In genomic region chr1:231856426-231856825, GRCh38 we compare ENCODE assay signal across 23 cellular contexts.
"Had no signal": no experiment of that assay in that cellular context is flagged by ENCODE, and none has a peak within 500 bp of the region (broad histone marks: within the 10 kb centered on the region; RNA-seq: fewer than 3 reads in every experiment).

No MANE protein-coding gene starts in this region.

- H3K27ac ChIP-seq: colonic mucosa, heart left ventricle, neural progenitor cell, psoas muscle, right lobe of liver, suprapubic skin, thyroid gland, uterus had no signal

- H3K27me3 ChIP-seq: colonic mucosa, heart left ventricle, neural progenitor cell, right lobe of liver, suprapubic skin, thyroid gland, uterus had no signal

- H3K4me3 Mint-ChIP-seq: natural killer cell treated with Interleukin-12 subunit alpha and Interleukin-12 subunit beta and Interleukin-15 and Interleukin-18, amount 100 ng/mL, for 72 hours; neural progenitor cell; stimulated activated effector memory CD8-positive, alpha-beta T cell treated with anti-CD3 and anti-CD28 coated beads, Interleukin-12 subunit alpha, Interleukin-12 subunit beta, amount 100 ng/mL, for 72 hours; type B pancreatic cell had no signal

- H3K27me3 Mint-ChIP-seq: natural killer cell treated with Interleukin-12 subunit alpha and Interleukin-12 subunit beta and Interleukin-15 and Interleukin-18, amount 100 ng/mL, for 72 hours had no signal

- H3K4me3 ChIP-seq: colonic mucosa, heart left ventricle, lung, neural progenitor cell, psoas muscle, right lobe of liver, suprapubic skin, thyroid gland, uterus had no signal

- H3K9me3 Mint-ChIP-seq: natural killer cell treated with Interleukin-12 subunit alpha and Interleukin-12 subunit beta and Interleukin-15 and Interleukin-18, amount 100 ng/mL, for 72 hours; stimulated activated effector memory CD8-positive, alpha-beta T cell treated with anti-CD3 and anti-CD28 coated beads, Interleukin-12 subunit alpha, Interleukin-12 subunit beta, amount 100 ng/mL, for 72 hours; type B pancreatic cell had no signal

- ATAC-seq: heart left ventricle; left colon; left ventricle myocardium superior; psoas muscle; right lobe of liver; stimulated activated effector memory CD8-positive, alpha-beta T cell treated with anti-CD3 and anti-CD28 coated beads, Interleukin-12 subunit alpha, Interleukin-12 subunit beta, amount 100 ng/mL, for 72 hours; stimulated activated naive CD8-positive, alpha-beta T cell treated with anti-CD3 and anti-CD28 coated beads, Interleukin-15, Interleukin-2, amounts not matched to agents 100 U/mL and 50 U/mL, for 24 hours had no signal

- H3K36me3 ChIP-seq: colonic mucosa, heart left ventricle, neural progenitor cell, right lobe of liver, suprapubic skin, thyroid gland, uterus had no signal

- H3K4me1 ChIP-seq: colonic mucosa, neural progenitor cell, right lobe of liver, suprapubic skin, uterus had no signal

- H3K9ac ChIP-seq: neural progenitor cell had no signal

- H3K27ac Mint-ChIP-seq: natural killer cell treated with Interleukin-12 subunit alpha and Interleukin-12 subunit beta and Interleukin-15 and Interleukin-18, amount 100 ng/mL, for 72 hours; neural progenitor cell; stimulated activated effector memory CD8-positive, alpha-beta T cell treated with anti-CD3 and anti-CD28 coated beads, Interleukin-12 subunit alpha, Interleukin-12 subunit beta, amount 100 ng/mL, for 72 hours; type B pancreatic cell had no signal

- H3K36me3 Mint-ChIP-seq: natural killer cell treated with Interleukin-12 subunit alpha and Interleukin-12 subunit beta and Interleukin-15 and Interleukin-18, amount 100 ng/mL, for 72 hours; stimulated activated effector memory CD8-positive, alpha-beta T cell treated with anti-CD3 and anti-CD28 coated beads, Interleukin-12 subunit alpha, Interleukin-12 subunit beta, amount 100 ng/mL, for 72 hours; type B pancreatic cell had no signal

- H3K9me3 ChIP-seq: colonic mucosa, heart left ventricle, psoas muscle, right lobe of liver, suprapubic skin, thyroid gland, uterus had no signal

- DNase-seq: colonic mucosa; dermis blood vessel endothelial cell; erythroblast; heart left ventricle; hippocampal formation; left colon; left ventricle myocardium superior; mesenchymal stem cell; midbrain; psoas muscle; retina; right lobe of liver; stimulated activated CD4-positive, alpha-beta T cell treated with anti-CD3 and anti-CD28 coated beads, Interleukin-4, amount 100 ng/mL, for 1 hour; stimulated activated CD8-positive, alpha-beta memory T cell treated with anti-CD3 and anti-CD28 coated beads, Interleukin-4, amount 100 ng/mL, for 48 hours; stimulated activated naive CD8-positive, alpha-beta T cell treated with anti-CD3 and anti-CD28 coated beads, Interleukin-15, Interleukin-2, amounts not matched to agents 100 U/mL and 50 U/mL, for 24 hours; thyroid gland; uterus had no signal
